ENCODE assay signal across 17 cellular contexts in the genomic region with DNA sequence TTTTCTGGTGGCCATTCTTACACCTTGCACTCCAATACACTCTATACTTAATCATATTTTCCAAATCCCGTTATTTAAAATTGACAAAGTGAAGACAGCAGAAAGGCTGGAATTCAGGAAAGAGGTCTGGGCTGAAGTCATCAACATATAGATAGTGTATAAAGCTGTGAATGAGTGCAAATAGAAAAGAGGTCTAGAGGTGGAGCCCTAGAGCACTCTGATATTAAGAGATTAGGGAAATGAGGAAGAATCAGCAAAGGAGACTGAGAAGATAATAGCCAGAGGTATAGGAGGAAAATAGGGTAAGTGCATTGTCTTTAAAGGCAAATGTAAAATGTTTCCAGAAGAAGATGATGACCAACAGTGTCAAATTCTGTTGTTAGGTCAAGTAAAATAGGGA. TPM values are rescaled to one million over a fixed set of nuclear protein-coding genes. Genes with fewer than 3 reads are reported as not detected.
DNase-seq lines count a peak whose midpoint lies in the region; ATAC-seq, FAIRE-seq and TF ChIP-seq lines count a peak whose summit lies in the region.
"Had no signal": no experiment of that assay in that cellular context is flagged by ENCODE, and none has a peak within 500 bp of the region (broad histone marks: within the 10 kb centered on the region; RNA-seq: fewer than 3 reads in every experiment).

No MANE protein-coding gene starts in this region.

- intact Hi-C loops in OCI-LY7 (cut with micrococcal nuclease; ENCODE audit: unreplicated experiment) = no loop called here

- TF ChIP-seq CTCF in A549 (IDR thresholded peaks at IDR 0.05) = peak; percentile 28
- peak in 1 of 2 experiments; percentile 37; a peak in 2 of 4 replicates for TF ChIP-seq CTCF in GM23338 (conservative IDR thresholded peaks at IDR 0.05; ENCODE audit: low read depth in 2 of 2)
- peak; percentile 76 for TF ChIP-seq CTCF in OCI-LY7 (conservative IDR thresholded peaks at IDR 0.05; ENCODE audit: low read length)
- TF ChIP-seq CTCF in endodermal cell (conservative IDR thresholded peaks at IDR 0.05) = peak; percentile 60

- no peak for TF ChIP-seq RAD21 in A549 (conservative IDR thresholded peaks at IDR 0.05 in 1 of 2, IDR thresholded peaks at IDR 0.05 in 1 of 2)

- H3K36me3 Mint-ChIP-seq in GM23338 (ENCODE audit: low read depth) (peaks cover 19% of the 10 kb centered on the region), endodermal cell (ENCODE audit: low read depth) (peaks cover 34% of the 10 kb centered on the region)
- H3K36me3 Mint-ChIP-seq in stimulated activated memory B cell treated with anti-CD40 and anti-IgM and Interleukin-4, amounts not matched to agents 10 μg/mL and 1 μg/mL and 100 μg/mL, for 72 hours = peaks cover 26% of the 10 kb centered on the region

- ATAC-seq in A549 = peak; percentile 54 to 74; a peak in 3 of 6 replicates
- ATAC-seq in GM23338 = peak; percentile 39; the same call in 2 of the 3 replicates
- no peak for ATAC-seq in GM21367 (IDR thresholded peaks at IDR 0.05; ENCODE audit: unreplicated experiment)
- ATAC-seq in stimulated activated memory B cell treated with anti-CD40 and anti-IgM and Interleukin-4, amounts not matched to agents 10 μg/mL and 1 μg/mL and 100 μg/mL, for 72 hours = no peak
- ATAC-seq: activated CD4-positive, alpha-beta T cell treated with anti-CD3 and anti-CD28 coated beads for 36 hours; heart left ventricle; lower lobe of right lung had no signal

- H3K4me3 ChIP-seq in A549 (no peak overlapping the region), GM23338 (no peak overlapping the region), OCI-LY7 (ENCODE audit: low read depth, low read length, poor library complexity, severe bottlenecking) (no peak overlapping the region), endodermal cell (ENCODE audit: low read length) (no peak overlapping the region)
- H3K4me3 ChIP-seq: coronary artery, heart left ventricle, lower lobe of right lung had no signal

- H3K36me3 ChIP-seq in GM23338 (ENCODE audit: insufficient read depth) (peaks cover 15% of the 10 kb centered on the region; the same call in 1 of the 2 replicates), OCI-LY7 (ENCODE audit: insufficient read depth, low read length) (peaks cover 80% of the 10 kb centered on the region), endodermal cell (ENCODE audit: control insufficient read depth, insufficient read depth, low read length) (peaks cover 86% of the 10 kb centered on the region)

- H3K4me1 ChIP-seq in A549 = no peaks in the 10 kb centered on the region
- H3K4me1 ChIP-seq in GM23338 (ENCODE audit: insufficient read depth) = no peaks in the 10 kb centered on the region
- H3K4me1 ChIP-seq in OCI-LY7 (ENCODE audit: insufficient read depth, low read length, poor library complexity, severe bottlenecking) = peaks cover 10% of the 10 kb centered on the region
- no peaks in the 10 kb centered on the region for H3K4me1 ChIP-seq in endodermal cell (ENCODE audit: control insufficient read depth, insufficient read depth, low read length)
- H3K4me1 ChIP-seq: heart left ventricle, lower lobe of right lung had no signal

- no peak overlapping the region for H2AFZ ChIP-seq in GM23338
- no peak overlapping the region for H2AFZ ChIP-seq in OCI-LY7 (ENCODE audit: low read length)

- H3K27me3 Mint-ChIP-seq in GM23338 (ENCODE audit: insufficient read depth, low read depth, poor library complexity) = no peaks in the 10 kb centered on the region
- no peaks in the 10 kb centered on the region for H3K27me3 Mint-ChIP-seq in endodermal cell (ENCODE audit: insufficient read depth)
- H3K27me3 Mint-ChIP-seq in stimulated activated memory B cell treated with anti-CD40 and anti-IgM and Interleukin-4, amounts not matched to agents 10 μg/mL and 1 μg/mL and 100 μg/mL, for 72 hours = no peaks in the 10 kb centered on the region
- H3K27me3 Mint-ChIP-seq: activated CD4-positive, alpha-beta T cell treated with anti-CD3 and anti-CD28 coated beads for 36 hours; CD4-positive, alpha-beta memory T cell had no signal

- H3K27me3 ChIP-seq in GM23338 (ENCODE audit: insufficient read depth) (no peaks in the 10 kb centered on the region), endodermal cell (ENCODE audit: control insufficient read depth, insufficient read depth, low read length, poor library complexity, severe bottlenecking) (no peaks in the 10 kb centered on the region)
- H3K27me3 ChIP-seq: heart left ventricle had no signal

- H3K4me3 Mint-ChIP-seq in GM23338 (no peak overlapping the region), endodermal cell (no peak overlapping the region)
- no peak overlapping the region for H3K4me3 Mint-ChIP-seq in stimulated activated memory B cell treated with anti-CD40 and anti-IgM and Interleukin-4, amounts not matched to agents 10 μg/mL and 1 μg/mL and 100 μg/mL, for 72 hours
- H3K4me3 Mint-ChIP-seq: activated CD4-positive, alpha-beta T cell treated with anti-CD3 and anti-CD28 coated beads for 36 hours; CD4-positive, alpha-beta memory T cell had no signal

- no peak overlapping the region for H3K9ac ChIP-seq in endodermal cell (ENCODE audit: extremely low read depth, low read length, poor library complexity, severe bottlenecking)

- no peaks in the 10 kb centered on the region for H4K20me1 ChIP-seq in GM23338 (replicated peaks; ENCODE audit: insufficient read depth)
- H4K20me1 ChIP-seq in OCI-LY7 (ENCODE audit: insufficient read depth, low read length) = no peaks in the 10 kb centered on the region

- H3F3A ChIP-seq in GM23338 (replicated peaks; ENCODE audit: low read depth) = no peaks in the 10 kb centered on the region

- H3K27ac Mint-ChIP-seq in GM23338 (no peak overlapping the region), endodermal cell (no peak overlapping the region)
- H3K27ac Mint-ChIP-seq in stimulated activated memory B cell treated with anti-CD40 and anti-IgM and Interleukin-4, amounts not matched to agents 10 μg/mL and 1 μg/mL and 100 μg/mL, for 72 hours = no peak overlapping the region
- H3K27ac Mint-ChIP-seq: activated CD4-positive, alpha-beta T cell treated with anti-CD3 and anti-CD28 coated beads for 36 hours; CD4-positive, alpha-beta memory T cell had no signal

- H3K4me2 ChIP-seq in A549 (no peak overlapping the region), GM23338 (no peak overlapping the region), OCI-LY7 (ENCODE audit: low read length) (no peak overlapping the region)

- H3K9me2 ChIP-seq in GM23338 (ENCODE audit: insufficient read depth) = no peaks in the 10 kb centered on the region
- no peaks in the 10 kb centered on the region for H3K9me2 ChIP-seq in OCI-LY7 (ENCODE audit: insufficient read depth, low read length)

- H3K9me3 ChIP-seq in A549 = no peaks in the 10 kb centered on the region
- no peaks in the 10 kb centered on the region for H3K9me3 ChIP-seq in OCI-LY7 (ENCODE audit: low read length)
- H3K9me3 ChIP-seq in endodermal cell (ENCODE audit: control insufficient read depth, low read length) = no peaks in the 10 kb centered on the region
- H3K9me3 ChIP-seq: heart left ventricle, lower lobe of right lung had no signal

- FAIRE-seq in A549 (lab: Jason Lieb, UNC) = peak; percentile 7

- CTCF ChIA-PET in A549 (lab: Yijun Ruan, JAX) (interaction anchor here (0.7 to 9.7 kb wide), 4 partner anchors 12 to 1030 kb away, joined by 3 to 60 read pairs (median 3); no protein-coding TSS in a partner anchor), OCI-LY7 (lab: Charles Lee; ENCODE audit: unreplicated experiment) (no interaction called here)

- H3K4me1 Mint-ChIP-seq in GM23338 = no peaks in the 10 kb centered on the region
- H3K4me1 Mint-ChIP-seq in endodermal cell = no peaks in the 10 kb centered on the region
- H3K4me1 Mint-ChIP-seq in stimulated activated memory B cell treated with anti-CD40 and anti-IgM and Interleukin-4, amounts not matched to agents 10 μg/mL and 1 μg/mL and 100 μg/mL, for 72 hours = peaks cover 10% of the 10 kb centered on the region
- H3K4me1 Mint-ChIP-seq: activated CD4-positive, alpha-beta T cell treated with anti-CD3 and anti-CD28 coated beads for 36 hours had no signal

- 91% methylated on average over 1 of the region's 1 CpG for WGBS in A549 (ENCODE audit: missing lambda C conversion rate)
- WGBS in endodermal cell (ENCODE audit: insufficient coverage in 1 of 2, insufficient read length in 1 of 2), 2 experiments = 80 to 85% methylated on average over 1 of the region's 1 CpG

- DNase-seq in A549 (ENCODE audit: low read depth in 1 of 2, low spot score in 1 of 2) (no peak), GM23338 (ENCODE audit: low spot score) (peak; percentile 21), OCI-LY7 (ENCODE audit: low spot score) (peak; percentile 24), endodermal cell (no peak), NCI-H2227 (lab: John Stamatoyannopoulos, UW; ENCODE audit: unreplicated experiment) (no peak)
- DNase-seq in stimulated activated naive CD4-positive, alpha-beta T cell (lab: John Stamatoyannopoulos, UW) = no peak
- DNase-seq: activated CD4-positive, alpha-beta T cell treated with anti-CD3 and anti-CD28 coated beads for 36 hours; activated naive CD4-positive, alpha-beta T cell treated with Interleukin-2 at 50 U/mL for 16 hours; CD4-positive, alpha-beta memory T cell; heart left ventricle; lower lobe of right lung; NCI-H1694 treated with DMSO at 0.1 percent for 48 hours; posterior cingulate gyrus; stimulated activated CD4-positive, alpha-beta T cell treated with anti-CD3 and anti-CD28 coated beads, Interleukin-4, amount 100 ng/mL, for 24 hours had no signal

- BruUV-seq in OCI-LY7 (replicated peaks; lab: Mats Ljungman, UMichigan) = no TSS peak

- TF ChIP-seq POLR2A in A549 (IDR thresholded peaks at IDR 0.05; ENCODE audit: low read length) = no peak

- H3K9me3 Mint-ChIP-seq in GM23338 = no peaks in the 10 kb centered on the region
- no peaks in the 10 kb centered on the region for H3K9me3 Mint-ChIP-seq in endodermal cell
- H3K9me3 Mint-ChIP-seq in stimulated activated memory B cell treated with anti-CD40 and anti-IgM and Interleukin-4, amounts not matched to agents 10 μg/mL and 1 μg/mL and 100 μg/mL, for 72 hours = no peaks in the 10 kb centered on the region
- H3K9me3 Mint-ChIP-seq: CD4-positive, alpha-beta memory T cell had no signal

- no peak for TF ChIP-seq EP300 in A549 (IDR thresholded peaks at IDR 0.05)

- POLR2A ChIA-PET in A549 (lab: Yijun Ruan, JAX) = interaction anchor here (1.2 to 1.4 kb wide), 2 partner anchors 8 to 50 kb away, joined by 3 to 6 read pairs; partner anchors contain the start of genes CTR9 and EIF4G2
- POLR2A ChIA-PET in OCI-LY7 (lab: Charles Lee) = no interaction called here

- H3K27ac ChIP-seq in A549 (no peak overlapping the region), GM23338 (ENCODE audit: low read depth) (no peak overlapping the region), OCI-LY7 (ENCODE audit: low read depth, low read length, poor library complexity, severe bottlenecking) (no peak overlapping the region), endodermal cell (ENCODE audit: low read depth, low read length) (no peak overlapping the region)
- H3K27ac ChIP-seq: coronary artery, heart left ventricle, lower lobe of right lung had no signal

- no peaks in the 10 kb centered on the region for H3K79me2 ChIP-seq in GM23338 (replicated peaks; ENCODE audit: insufficient read depth)
- H3K79me2 ChIP-seq in OCI-LY7 (ENCODE audit: insufficient read depth, low read depth, low read length) = no peaks in the 10 kb centered on the region

RNA-seq across cellular contexts. Expression of gene CTR9, which starts 7.9 kb away (rescaled TPM):
- 24.8 and 31.2 TPM in 2 replicates for polyA plus RNA-seq in A549 (2011; rRNA removed)
- polyA plus RNA-seq in A549 (2012; cell fraction: cytosol; rRNA removed) = 6.4 and 7.1 TPM in 2 replicates
- polyA plus RNA-seq in A549 (2012; cell fraction: nucleus; rRNA removed) = 6.0 and 8.2 TPM in 2 replicates
- polyA plus RNA-seq in A549 (2017; fragmentation: RNase III; extraction: RNeasy Plus Mini Kit Qiagen cat#74134 plus additional on column Dnase treatment) = 30.6 to 35.3 TPM (median 35.0 TPM) in 3 replicates
- 9.1 and 14.9 TPM in 2 replicates for polyA minus RNA-seq in A549 (2011; rRNA and poly(A)+ RNA removed)
- 32.7 and 33.3 TPM in 2 replicates for total RNA-seq in GM23338 (2014; rRNA removed; shearing (Covaris generic))
- 25.1 and 29.0 TPM in 2 replicates for polyA plus RNA-seq in GM23338 (2016; fragmentation: Nextera tagmentation; extraction: Ambion mirVana)
- total RNA-seq in OCI-LY7 (2014; rRNA removed; shearing (Covaris generic)) = 15.3 and 19.3 TPM in 2 replicates
- total RNA-seq in OCI-LY7 (2022) = 25.5 and 29.5 TPM in 2 replicates
- 10 to 100 TPM; 32.7 to 37.5 TPM for total RNA-seq in endodermal cell
- 37.6 TPM for polyA plus RNA-seq in endodermal cell (2013, experiment 1 of 2)
- polyA plus RNA-seq in endodermal cell (2013, experiment 2 of 2) = 34.5 TPM

RNA-seq across cellular contexts. Expression of gene EIF4G2, which starts 49.8 kb away (rescaled TPM):
- polyA plus RNA-seq in A549 (2011; rRNA removed) (1,171 and 1,351 TPM in 2 replicates), A549 (2017; fragmentation: RNase III; extraction: RNeasy Plus Mini Kit Qiagen cat#74134 plus additional on column Dnase treatment) (901 to 1,145 TPM (median 938 TPM) in 3 replicates), GM23338 (2016; fragmentation: Nextera tagmentation; extraction: Ambion mirVana) (312 and 358 TPM in 2 replicates)
- 353 and 395 TPM in 2 replicates for polyA plus RNA-seq in A549 (2012; cell fraction: cytosol; rRNA removed)
- 183 and 281 TPM in 2 replicates for polyA plus RNA-seq in A549 (2012; cell fraction: nucleus; rRNA removed)
- 722 and 728 TPM in 2 replicates for polyA minus RNA-seq in A549 (2011; rRNA and poly(A)+ RNA removed)
- total RNA-seq in GM23338 (2014; rRNA removed; shearing (Covaris generic)) = 788 and 801 TPM in 2 replicates
- 312 and 317 TPM in 2 replicates for total RNA-seq in OCI-LY7 (2014; rRNA removed; shearing (Covaris generic))
- total RNA-seq in OCI-LY7 (2022) (502 and 503 TPM in 2 replicates), endodermal cell (1,000 to 10,000 TPM in 1 of 2 donors, 100 to 1,000 TPM in 1; 753 to 1,007 TPM)
- 784 TPM for polyA plus RNA-seq in endodermal cell (2013, experiment 1 of 2)
- polyA plus RNA-seq in endodermal cell (2013, experiment 2 of 2) = 809 TPM

Comparison
In these comparisons a context has a peak if more than half of its experiments do, and no peak if none do; other contexts are left out.
1. ATAC-seq: peak in A549 (2 of 2) and GM23338 (single experiment); none in GM21367 (single experiment) and stimulated activated memory B cell treated with anti-CD40 and anti-IgM and Interleukin-4, amounts not matched to agents 10 μg/mL and 1 μg/mL and 100 μg/mL, for 72 hours (single experiment).
2. DNase-seq: peak in GM23338 (single experiment) and OCI-LY7 (single experiment); none in A549 (0 of 2), endodermal cell (single experiment), stimulated activated naive CD4-positive, alpha-beta T cell (0 of 6) and NCI-H2227 (single experiment).